ENCODE assay signal across 30 cellular contexts in the genomic region with DNA sequence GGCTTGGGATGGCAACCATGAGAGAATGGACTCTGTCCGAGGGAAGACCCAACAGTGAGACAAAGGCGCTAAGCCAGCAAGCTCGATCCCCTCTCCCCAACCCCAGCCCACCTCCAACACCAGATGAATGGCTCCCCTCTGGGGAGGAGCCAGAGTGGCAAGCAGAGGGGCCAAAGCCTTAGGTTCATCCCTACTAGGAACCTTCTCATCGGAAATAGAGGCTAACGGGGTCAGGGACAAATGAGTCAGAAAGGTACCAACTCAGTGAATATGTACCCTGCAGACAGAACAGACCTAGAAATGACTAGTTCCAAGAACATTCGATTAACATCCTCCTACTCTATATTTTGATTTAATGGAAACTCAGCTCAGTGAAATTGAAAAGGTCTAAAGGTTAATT.
DNase-seq lines count a peak whose midpoint lies in the region; ATAC-seq and TF ChIP-seq lines count a peak whose summit lies in the region.
"Had no signal": no experiment of that assay in that cellular context is flagged by ENCODE, and none has a peak within 500 bp of the region (broad histone marks: within the 10 kb centered on the region; RNA-seq: fewer than 3 reads in every experiment).

No MANE protein-coding gene starts in this region.

- H3K36me3 ChIP-seq in CD4-positive, CD25-positive, alpha-beta regulatory T cell (ENCODE audit: control insufficient read depth, insufficient read depth, low read length), result peaks cover 36% of the 10 kb centered on the region
- H3K36me3 ChIP-seq: ovary had no signal

- no peaks in the 10 kb centered on the region for H3K27me3 Mint-ChIP-seq in activated CD4-positive, alpha-beta memory T cell treated with anti-CD3 and anti-CD28 coated beads for 36 hours
- H3K27me3 Mint-ChIP-seq in activated CD4-positive, alpha-beta memory T cell treated with anti-CD3 and anti-CD28 coated beads, Interleukin-2, amount 10 ng/mL, durations not matched to agents 7 days and 5 days, result no peaks in the 10 kb centered on the region
- H3K27me3 Mint-ChIP-seq in CD4-positive, CD25-positive, alpha-beta regulatory T cell, result no peaks in the 10 kb centered on the region
- H3K27me3 Mint-ChIP-seq in naive thymus-derived CD8-positive, alpha-beta T cell, result no peaks in the 10 kb centered on the region
- H3K27me3 Mint-ChIP-seq: activated naive CD8-positive, alpha-beta T cell treated with anti-CD3 and anti-CD28 coated beads, Interleukin-2, amount 10 ng/mL, durations not matched to agents 7 days and 5 days; B cell had no signal

- peaks cover 43% of the 10 kb centered on the region for H3K4me1 Mint-ChIP-seq in activated CD4-positive, alpha-beta memory T cell treated with anti-CD3 and anti-CD28 coated beads for 36 hours (ENCODE audit: low read depth)
- peaks cover 28% of the 10 kb centered on the region for H3K4me1 Mint-ChIP-seq in activated CD4-positive, alpha-beta memory T cell treated with anti-CD3 and anti-CD28 coated beads, Interleukin-2, amount 10 ng/mL, durations not matched to agents 7 days and 5 days
- peaks cover 25 to 54% (median 30%) of the 10 kb centered on the region in 4 donors for H3K4me1 Mint-ChIP-seq in CD4-positive, CD25-positive, alpha-beta regulatory T cell
- H3K4me1 Mint-ChIP-seq in naive thymus-derived CD8-positive, alpha-beta T cell, result peaks cover 18 to 34% (median 30%) of the 10 kb centered on the region in 4 donors

- H3K4me1 ChIP-seq in CD4-positive, CD25-positive, alpha-beta regulatory T cell (ENCODE audit: control insufficient read depth, insufficient read depth, low read length, poor library complexity, severe bottlenecking), result peaks cover 30% of the 10 kb centered on the region
- H3K4me1 ChIP-seq: heart right ventricle, thyroid gland had no signal

- H3K9me3 Mint-ChIP-seq in activated CD4-positive, alpha-beta memory T cell treated with anti-CD3 and anti-CD28 coated beads for 36 hours, result peaks cover 8% of the 10 kb centered on the region
- H3K9me3 Mint-ChIP-seq in activated CD4-positive, alpha-beta memory T cell treated with anti-CD3 and anti-CD28 coated beads, Interleukin-2, amount 10 ng/mL, durations not matched to agents 7 days and 5 days, result peaks cover 4% of the 10 kb centered on the region
- H3K9me3 Mint-ChIP-seq in CD4-positive, CD25-positive, alpha-beta regulatory T cell, result peaks cover 0 to 3% (median 0%) of the 10 kb centered on the region in 7 donors
- peaks cover 0 to 10% (median 5%) of the 10 kb centered on the region in 9 donors for H3K9me3 Mint-ChIP-seq in naive thymus-derived CD8-positive, alpha-beta T cell

- no peak overlapping the region for H3K4me3 ChIP-seq in CD4-positive, CD25-positive, alpha-beta regulatory T cell (ENCODE audit: low read depth, low read length)
- H3K4me3 ChIP-seq: heart right ventricle, lung, mucosa of descending colon, ovary, SJSA1, stomach, thyroid gland had no signal

- peak overlapping the region; percentile 30 for H3K27ac Mint-ChIP-seq in activated CD4-positive, alpha-beta memory T cell treated with anti-CD3 and anti-CD28 coated beads for 36 hours
- H3K27ac Mint-ChIP-seq in activated CD4-positive, alpha-beta memory T cell treated with anti-CD3 and anti-CD28 coated beads, Interleukin-2, amount 10 ng/mL, durations not matched to agents 7 days and 5 days, result no peak overlapping the region
- peak overlapping the region; percentile 70 to 93 (median 86) for H3K27ac Mint-ChIP-seq in CD4-positive, CD25-positive, alpha-beta regulatory T cell
- peak overlapping the region in 6 of 10 donors; percentile 15 to 94 (median 72) for H3K27ac Mint-ChIP-seq in naive thymus-derived CD8-positive, alpha-beta T cell
- H3K27ac Mint-ChIP-seq: activated naive CD8-positive, alpha-beta T cell treated with anti-CD3 and anti-CD28 coated beads, Interleukin-2, amount 10 ng/mL, durations not matched to agents 7 days and 5 days; B cell; endodermal cell; nephron progenitor cell had no signal

- peak; percentile 55 for DNase-seq in activated CD4-positive, alpha-beta memory T cell treated with anti-CD3 and anti-CD28 coated beads for 36 hours
- no peak for DNase-seq in activated CD4-positive, alpha-beta memory T cell treated with anti-CD3 and anti-CD28 coated beads, Interleukin-2, amount 10 ng/mL, durations not matched to agents 7 days and 5 days
- DNase-seq in CD4-positive, CD25-positive, alpha-beta regulatory T cell, result peak in 1 of 3 donors; percentile 38
- DNase-seq in naive thymus-derived CD8-positive, alpha-beta T cell, result no peak
- DNase-seq in iPS-NIHi11 (ENCODE audit: low spot score), result no peak
- DNase-seq: activated CD4-positive, CD25-positive, alpha-beta regulatory T cell treated with anti-CD3 and anti-CD28 coated beads, Interleukin-2, amount 50 U/mL, for 72 hours; activated naive CD8-positive, alpha-beta T cell treated with anti-CD3 and anti-CD28 coated beads, Interleukin-2, amount 10 ng/mL, durations not matched to agents 7 days and 5 days; COR-L47; cortex of kidney; DMS79; endodermal cell; foreskin melanocyte; GDM1; heart right ventricle; Kasumi-1; mucosa of descending colon; NCI-H1436; NCI-H2081 treated with DMSO at 0.1 percent for 48 hours; NCI-H748 treated with DMSO at 0.1 percent for 48 hours; nephron progenitor cell; ovary; small intestine; stomach; thyroid gland had no signal

- H3K36me3 Mint-ChIP-seq in activated CD4-positive, alpha-beta memory T cell treated with anti-CD3 and anti-CD28 coated beads for 36 hours, result peaks cover 30% of the 10 kb centered on the region
- H3K36me3 Mint-ChIP-seq in activated CD4-positive, alpha-beta memory T cell treated with anti-CD3 and anti-CD28 coated beads, Interleukin-2, amount 10 ng/mL, durations not matched to agents 7 days and 5 days (ENCODE audit: low read depth), result peaks cover 13% of the 10 kb centered on the region
- peaks cover 54% of the 10 kb centered on the region for H3K36me3 Mint-ChIP-seq in CD4-positive, CD25-positive, alpha-beta regulatory T cell
- peaks cover 16 to 57% (median 23%) of the 10 kb centered on the region in 3 donors for H3K36me3 Mint-ChIP-seq in naive thymus-derived CD8-positive, alpha-beta T cell

- POLR2A ChIA-PET in activated CD4-positive, alpha-beta memory T cell treated with anti-CD3 and anti-CD28 coated beads for 36 hours (lab: Charles Lee), result no interaction called here
- POLR2A ChIA-PET in activated CD4-positive, alpha-beta memory T cell treated with anti-CD3 and anti-CD28 coated beads, Interleukin-2, amount 10 ng/mL, durations not matched to agents 7 days and 5 days (lab: Charles Lee), result no interaction called here
- POLR2A ChIA-PET in naive thymus-derived CD8-positive, alpha-beta T cell (lab: Charles Lee), result no interaction called here

- CTCF ChIA-PET in activated CD4-positive, alpha-beta memory T cell treated with anti-CD3 and anti-CD28 coated beads for 36 hours (lab: Charles Lee), result no interaction called here
- CTCF ChIA-PET in activated CD4-positive, alpha-beta memory T cell treated with anti-CD3 and anti-CD28 coated beads, Interleukin-2, amount 10 ng/mL, durations not matched to agents 7 days and 5 days (lab: Charles Lee), result interaction anchor here (1.0 kb wide), 1 partner anchor 12 kb away, joined by 5 read pairs; no protein-coding TSS in a partner anchor

- peak overlapping the region; percentile 70 for H3K27ac ChIP-seq in CD4-positive, CD25-positive, alpha-beta regulatory T cell (ENCODE audit: insufficient read depth, low read length, poor library complexity, severe bottlenecking)
- H3K27ac ChIP-seq in VCaP, result peak overlapping the region; percentile 83
- H3K27ac ChIP-seq: heart right ventricle, ovary, SJSA1, stomach, thyroid gland had no signal

- H3K27me3 ChIP-seq in CD4-positive, CD25-positive, alpha-beta regulatory T cell (ENCODE audit: control insufficient read depth, insufficient read depth, low read length), result no peaks in the 10 kb centered on the region
- H3K27me3 ChIP-seq: heart right ventricle, ovary, SJSA1, stomach, thyroid gland had no signal

- no peaks in the 10 kb centered on the region for H3K9me3 ChIP-seq in CD4-positive, CD25-positive, alpha-beta regulatory T cell (ENCODE audit: control insufficient read depth in 2 of 2, low read length in 2 of 2)
- H3K9me3 ChIP-seq: heart right ventricle, mucosa of descending colon, ovary, SJSA1, stomach, thyroid gland had no signal

- ATAC-seq in CD4-positive, CD25-positive, alpha-beta regulatory T cell (ENCODE audit: low read depth in 2 of 2), result no peak
- no peak for ATAC-seq in naive thymus-derived CD8-positive, alpha-beta T cell
- ATAC-seq in HG02588 (IDR thresholded peaks at IDR 0.05; ENCODE audit: unreplicated experiment), result no peak
- no peak for ATAC-seq in GM21723 (IDR thresholded peaks at IDR 0.05; ENCODE audit: unreplicated experiment)
- ATAC-seq: heart right ventricle, mucosa of descending colon had no signal

- intact Hi-C loops in activated CD4-positive, alpha-beta memory T cell treated with anti-CD3 and anti-CD28 coated beads for 36 hours (cut with micrococcal nuclease), result loop anchor here (2.0 kb wide), 1 partner anchor 24 kb away; no protein-coding TSS in a partner anchor

- H3K4me3 Mint-ChIP-seq in activated CD4-positive, alpha-beta memory T cell treated with anti-CD3 and anti-CD28 coated beads for 36 hours, result no peak overlapping the region
- no peak overlapping the region for H3K4me3 Mint-ChIP-seq in activated CD4-positive, alpha-beta memory T cell treated with anti-CD3 and anti-CD28 coated beads, Interleukin-2, amount 10 ng/mL, durations not matched to agents 7 days and 5 days
- H3K4me3 Mint-ChIP-seq in CD4-positive, CD25-positive, alpha-beta regulatory T cell, result no peak overlapping the region
- H3K4me3 Mint-ChIP-seq in naive thymus-derived CD8-positive, alpha-beta T cell, result no peak overlapping the region
- H3K4me3 Mint-ChIP-seq: activated naive CD8-positive, alpha-beta T cell treated with anti-CD3 and anti-CD28 coated beads, Interleukin-2, amount 10 ng/mL, durations not matched to agents 7 days and 5 days; B cell; endodermal cell; nephron progenitor cell had no signal

- TF ChIP-seq CTCF in VCaP (conservative IDR thresholded peaks at IDR 0.05), result no peak
